In the genomic region with DNA sequence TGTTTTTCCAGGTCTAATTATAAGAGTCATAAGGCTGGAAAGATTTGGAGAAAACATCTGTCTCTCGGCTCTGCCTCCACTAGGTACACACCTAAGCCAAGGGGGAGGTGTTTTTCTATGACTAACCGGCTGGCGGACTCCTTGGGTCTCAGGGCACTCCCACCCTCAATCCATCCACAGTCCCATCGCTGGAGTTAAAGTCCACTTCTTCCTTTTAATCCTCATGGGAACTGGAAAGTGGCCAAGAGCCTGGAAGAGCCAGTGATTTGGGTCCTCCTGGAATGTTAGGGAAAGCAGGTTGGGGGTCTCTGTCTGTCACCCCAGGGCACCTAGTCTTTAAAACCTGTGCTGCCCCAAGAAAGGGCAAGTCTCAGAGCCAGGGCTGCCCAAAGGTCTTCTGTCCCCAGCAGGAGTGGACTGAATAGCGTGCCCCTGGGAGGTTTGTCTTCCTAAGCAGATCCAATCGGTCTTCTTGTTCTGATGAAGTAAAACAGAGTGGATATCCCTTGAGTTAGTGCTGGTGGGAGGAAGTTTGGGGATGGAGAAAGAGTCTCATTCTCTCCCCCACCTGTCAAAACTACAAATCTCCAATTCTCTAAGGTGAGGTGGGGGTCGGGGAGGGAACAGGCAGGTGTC, we compare ENCODE assay signal across 2 cellular contexts.
TF ChIP-seq lines count a peak whose summit lies in the region.

No MANE protein-coding gene starts in this region.

TF ChIP-seq in IMR-90, 13 proteins besides CTCF, POLR2A, EP300 and RAD21:
- TF ChIP-seq MAFK (IDR thresholded peaks at IDR 0.05; ENCODE audit: low read depth, low read length) (no peak), CHD1 (IDR thresholded peaks at IDR 0.05; ENCODE audit: low read depth, low read length) (no peak), NFE2L2 (IDR thresholded peaks at IDR 0.05; ENCODE audit: low read depth, low read length) (no peak), MAZ (IDR thresholded peaks at IDR 0.05; ENCODE audit: borderline replicate concordance, low read depth, low read length) (no peak), SMC3 (IDR thresholded peaks at IDR 0.05; ENCODE audit: low read depth, low read length) (no peak)

TF ChIP-seq in HepG2, 621 proteins besides CTCF, POLR2A, EP300 and RAD21:
- no peak for TF ChIP-seq TCF12 (IDR thresholded peaks at IDR 0.05)
- TF ChIP-seq TCF12 (CRISPR knock-in tag; IDR thresholded peaks at IDR 0.05) = no peak
- TF ChIP-seq HNF4A (CRISPR knock-in tag; IDR thresholded peaks at IDR 0.05) = peak; percentile 28; the same call in 1 of the 2 replicates
- 0 out of 2 replicates have a peak, but pooled peaks have one; percentile 5 for TF ChIP-seq KDM2A (CRISPR knock-in tag; IDR thresholded peaks at IDR 0.05; ENCODE audit: borderline replicate concordance, low read depth)
TF ChIP-seq in HepG2: peak in this region for 2.
